ENCODE assay signal across 21 cellular contexts in genomic region chr7:143507094-143507518, GRCh38. TPM values are rescaled to one million over a fixed set of nuclear protein-coding genes. Genes with fewer than 3 reads are reported as not detected.
"Had no signal": no experiment of that assay in that cellular context is flagged by ENCODE, and none has a peak within 500 bp of the region (broad histone marks: within the 10 kb centered on the region; RNA-seq: fewer than 3 reads in every experiment).

No MANE protein-coding gene starts in this region.

- H3K4me1 ChIP-seq: neural progenitor cell, tibial artery had no signal

- H3K27me3 ChIP-seq: esophagus squamous epithelium, neural progenitor cell, ovary, tibial artery had no signal

- H3K4me1 Mint-ChIP-seq: naive B cell; stimulated activated memory B cell treated with anti-CD40 and anti-IgM and Interleukin-4, amounts not matched to agents 10 μg/mL and 1 μg/mL and 100 μg/mL, for 72 hours; T-cell had no signal

- H3K27ac ChIP-seq: esophagus squamous epithelium, neural progenitor cell, ovary, sigmoid colon, tibial artery, VCaP had no signal

- H3K4me3 Mint-ChIP-seq: activated CD8-positive, alpha-beta T cell treated with anti-CD3 and anti-CD28 coated beads, Interleukin-2, amount 10 ng/mL, durations not matched to agents 7 days and 5 days; activated T-helper 1 cell treated with anti-CD3 and anti-CD28 coated beads, Interleukin-12 subunit alpha, Interleukin-12 subunit beta, Interleukin-2, Interleukin-4 antibody, amounts not matched to agents 30 ng/mL and 10 ng/mL and 1 ng/mL, durations not matched to agents 14 hours and 24 hours and 36 hours; naive B cell; neural progenitor cell; stimulated activated memory B cell treated with anti-CD40 and anti-IgM and Interleukin-4, amounts not matched to agents 10 μg/mL and 1 μg/mL and 100 μg/mL, for 72 hours; T-cell had no signal

- H3K9me3 ChIP-seq: esophagus squamous epithelium, ovary, sigmoid colon, tibial artery had no signal

- H3K27me3 Mint-ChIP-seq: T-cell had no signal

- H3K4me3 ChIP-seq: esophagus squamous epithelium, neural progenitor cell, ovary, sigmoid colon, tibial artery had no signal

- H3K36me3 ChIP-seq: esophagus squamous epithelium, neural progenitor cell, ovary, sigmoid colon, tibial artery had no signal

- H3K36me3 Mint-ChIP-seq: naive B cell; neural progenitor cell; stimulated activated memory B cell treated with anti-CD40 and anti-IgM and Interleukin-4, amounts not matched to agents 10 μg/mL and 1 μg/mL and 100 μg/mL, for 72 hours had no signal

- H3K27ac Mint-ChIP-seq: activated CD8-positive, alpha-beta T cell treated with anti-CD3 and anti-CD28 coated beads, Interleukin-2, amount 10 ng/mL, durations not matched to agents 7 days and 5 days; activated T-helper 1 cell treated with anti-CD3 and anti-CD28 coated beads, Interleukin-12 subunit alpha, Interleukin-12 subunit beta, Interleukin-2, Interleukin-4 antibody, amounts not matched to agents 30 ng/mL and 10 ng/mL and 1 ng/mL, durations not matched to agents 14 hours and 24 hours and 36 hours; naive B cell; neural progenitor cell; stimulated activated memory B cell treated with anti-CD40 and anti-IgM and Interleukin-4, amounts not matched to agents 10 μg/mL and 1 μg/mL and 100 μg/mL, for 72 hours; T-cell had no signal

- ATAC-seq: activated CD8-positive, alpha-beta T cell treated with anti-CD3 and anti-CD28 coated beads, Interleukin-2, amount 10 ng/mL, durations not matched to agents 7 days and 5 days; stimulated activated memory B cell treated with anti-CD40 and anti-IgM and Interleukin-4, amounts not matched to agents 10 μg/mL and 1 μg/mL and 100 μg/mL, for 72 hours; T-cell had no signal

- H3K9me3 Mint-ChIP-seq: T-cell had no signal

- DNase-seq: activated CD4-positive, alpha-beta T cell treated with anti-CD3 and anti-CD28 coated beads for 1 hour; activated CD8-positive, alpha-beta memory T cell treated with anti-CD3 and anti-CD28 coated beads, Interleukin-2, amount 50 U/mL, for 4 hours; activated CD8-positive, alpha-beta T cell treated with anti-CD3 and anti-CD28 coated beads, Interleukin-2, amount 10 ng/mL, durations not matched to agents 7 days and 5 days; activated naive CD4-positive, alpha-beta T cell treated with Interleukin-2 at 50 U/mL for 16 hours; esophagus squamous epithelium; foreskin fibroblast; glutamatergic neuron; naive B cell; ovary; sigmoid colon; stimulated activated CD4-positive, alpha-beta T cell treated with anti-CD3 and anti-CD28 coated beads, Interleukin-12 subunit alpha, Interleukin-12 subunit beta, amount 100 ng/mL, for 4 hours; T-cell; tibial artery had no signal

RNA-seq across cellular contexts. Expression of gene TAS2R41, which starts 29.4 kb away (rescaled TPM):
- total RNA-seq: activated CD8-positive, alpha-beta T cell treated with anti-CD3 and anti-CD28 coated beads, Interleukin-2, amount 10 ng/mL, durations not matched to agents 7 days and 5 days; activated T-helper 1 cell treated with anti-CD3 and anti-CD28 coated beads, Interleukin-12 subunit alpha, Interleukin-12 subunit beta, Interleukin-2, Interleukin-4 antibody, amounts not matched to agents 30 ng/mL and 10 ng/mL and 1 ng/mL, durations not matched to agents 14 hours and 24 hours and 36 hours; cardiac septum; SK-MEL-5; subcutaneous adipose tissue had no signal
- polyA plus RNA-seq: adipose tissue, ovary, sigmoid colon had no signal
